Comparison of ENCODE assay signal across 22 cellular contexts in genomic region chr4:4560136-4560535, GRCh38. TPM values are rescaled to one million over a fixed set of nuclear protein-coding genes. Genes with fewer than 3 reads are reported as not detected.
DNase-seq lines count a peak whose midpoint lies in the region; ATAC-seq and TF ChIP-seq lines count a peak whose summit lies in the region.
"Had no signal": no experiment of that assay in that cellular context is flagged by ENCODE, and none has a peak within 500 bp of the region (broad histone marks: within the 10 kb centered on the region; RNA-seq: fewer than 3 reads in every experiment).

No MANE protein-coding gene starts in this region.

- no peak overlapping the region for H3K4me3 Mint-ChIP-seq in CD14-positive monocyte
- H3K4me3 Mint-ChIP-seq: CD4-positive, CD25-positive, alpha-beta regulatory T cell; H9; HFFc6 had no signal

- H3K9me3 ChIP-seq in GM23248 (ENCODE audit: low read depth) = no peaks in the 10 kb centered on the region
- no peaks in the 10 kb centered on the region for H3K9me3 ChIP-seq in adipocyte (ENCODE audit: control insufficient read depth, low read length)
- H3K9me3 ChIP-seq: A549, BE2C had no signal

- no peak overlapping the region for H3K4me3 ChIP-seq in GM23248
- no peak overlapping the region for H3K4me3 ChIP-seq in adipocyte (ENCODE audit: low read length)
- no peak overlapping the region for H3K4me3 ChIP-seq in coronary artery
- H3K4me3 ChIP-seq: A549 had no signal

- H3K36me3 Mint-ChIP-seq in CD14-positive monocyte = no peaks in the 10 kb centered on the region

- H3K9me2 ChIP-seq in GM23248 (ENCODE audit: insufficient read depth) = no peaks in the 10 kb centered on the region

- no peaks in the 10 kb centered on the region for H3K4me1 Mint-ChIP-seq in CD14-positive monocyte

- no peak for DNase-seq in GM23248
- peak; percentile 39 for DNase-seq in adipocyte (ENCODE audit: low read depth)
- peak; percentile 51 for DNase-seq in fibroblast of peridontal ligament (ENCODE audit: extremely low read depth)
- DNase-seq in substantia nigra (lab: John Stamatoyannopoulos, UW) = no peak
- DNase-seq in CD14-positive monocyte (ENCODE audit: low spot score) = no peak
- no peak for DNase-seq in coronary artery (ENCODE audit: low spot score)
- DNase-seq: BE2C; CD4-positive, CD25-positive, alpha-beta regulatory T cell; DMS79; H9; KBM-7; NCI-H1105; NCI-H146; NCI-H2029; NCI-H2227 treated with DMSO at 0.1 percent for 48 hours; NCI-H510A; NCI-H748 treated with DMSO at 0.1 percent for 48 hours; SIG-M5 had no signal

- no peaks in the 10 kb centered on the region for H4K20me1 ChIP-seq in GM23248 (ENCODE audit: insufficient read depth)

- no peak overlapping the region for H2AFZ ChIP-seq in GM23248

- intact Hi-C loops in CD14-positive monocyte (cut with micrococcal nuclease) = no loop called here

- ATAC-seq in GM21717 (IDR thresholded peaks at IDR 0.05; ENCODE audit: unreplicated experiment) = no peak
- ATAC-seq: A549, HepG2 had no signal

- TF ChIP-seq CTCF in CD14-positive monocyte (IDR thresholded peaks at IDR 0.05) (no peak), coronary artery (IDR thresholded peaks at IDR 0.05) (no peak)

- H3K4me1 ChIP-seq in GM23248 (ENCODE audit: insufficient read depth) (peaks cover 43% of the 10 kb centered on the region), adipocyte (ENCODE audit: control insufficient read depth, insufficient read depth, low read length) (peaks cover 13% of the 10 kb centered on the region)
- H3K4me1 ChIP-seq: A549, BE2C had no signal

- H3K9me3 Mint-ChIP-seq in CD14-positive monocyte = no peaks in the 10 kb centered on the region
- H3K9me3 Mint-ChIP-seq: CD4-positive, CD25-positive, alpha-beta regulatory T cell; H9; HFFc6 had no signal

- no peaks in the 10 kb centered on the region for H3K27me3 ChIP-seq in GM23248 (replicated peaks; ENCODE audit: insufficient read depth)
- no peaks in the 10 kb centered on the region for H3K27me3 ChIP-seq in adipocyte (replicated peaks; ENCODE audit: control insufficient read depth, insufficient read depth, low read length)
- H3K27me3 ChIP-seq: BE2C had no signal

- H3K36me3 ChIP-seq in GM23248 (ENCODE audit: low read depth) (no peaks in the 10 kb centered on the region), adipocyte (ENCODE audit: control insufficient read depth, insufficient read depth, low read length, severe bottlenecking) (no peaks in the 10 kb centered on the region)

- H3K27me3 Mint-ChIP-seq in CD14-positive monocyte (ENCODE audit: low read depth in 3 of 3) = peaks cover 0 to 5% (median 0%) of the 10 kb centered on the region in 3 donors
- H3K27me3 Mint-ChIP-seq: CD4-positive, CD25-positive, alpha-beta regulatory T cell had no signal

- no peak overlapping the region for H3K9ac ChIP-seq in GM23248
- H3K9ac ChIP-seq in adipocyte (ENCODE audit: low read length) = no peak overlapping the region

- in situ Hi-C loops in GM23248 (cut with MboI) = no loop called here

- H3F3A ChIP-seq in GM23248 (ENCODE audit: insufficient read depth) = peaks cover 15% of the 10 kb centered on the region

- H3K79me2 ChIP-seq in GM23248 (ENCODE audit: insufficient read depth) = no peaks in the 10 kb centered on the region

- H3K27ac ChIP-seq in GM23248 (no peak overlapping the region), substantia nigra (ENCODE audit: low read depth, low read length, poor library complexity, severe bottlenecking) (peak overlapping the region; percentile 22), coronary artery (no peak overlapping the region)
- H3K27ac ChIP-seq: A549 had no signal

- no peak overlapping the region for H3K27ac Mint-ChIP-seq in CD14-positive monocyte
- H3K27ac Mint-ChIP-seq: CD4-positive, CD25-positive, alpha-beta regulatory T cell; H9; HFFc6 had no signal

- peak overlapping the region; percentile 24 for H3K4me2 ChIP-seq in GM23248 (ENCODE audit: unreplicated experiment)
- H3K4me2 ChIP-seq: A549 had no signal

- WGBS in GM23248 (ENCODE audit: low coverage in 1 of 2, low lambda C conversion rate in 2 of 2, missing lambda C conversion rate in 2 of 2), 2 experiments = 60 to 64% methylated on average over 3 of the region's 3 CpGs

RNA-seq across cellular contexts. Expression of gene STX18, which starts 18.3 kb away (rescaled TPM):
- total RNA-seq in GM23248 (2014; rRNA removed; shearing (Covaris generic)) = 35.0 and 42.6 TPM in 2 replicates
- polyA plus RNA-seq in GM23248 (2016; fragmentation: Nextera tagmentation; extraction: Ambion mirVana) (39.2 and 40.5 TPM in 2 replicates), CD14-positive monocyte (10 to 100 TPM; 19.0 to 19.6 TPM)

Comparison
In these comparisons a context has a peak if more than half of its experiments do, and no peak if none do; other contexts are left out.
1. DNase-seq: peak in adipocyte (single experiment) and fibroblast of peridontal ligament (single experiment); none in GM23248 (single experiment), substantia nigra (0 of 49), CD14-positive monocyte (single experiment) and coronary artery (single experiment).